In genomic region chr16:87951550-87952538, GRCh38 we compare ENCODE assay signal across 8 cellular contexts. TPM values are rescaled to one million over a fixed set of nuclear protein-coding genes. Genes with fewer than 3 reads are reported as not detected.
DNase-seq lines count a peak whose midpoint lies in the region; ATAC-seq and TF ChIP-seq lines count a peak whose summit lies in the region.

No MANE protein-coding gene starts in this region.

- peaks cover 28% of the 10 kb centered on the region for H3K36me3 Mint-ChIP-seq in activated CD4-positive, alpha-beta T cell treated with anti-CD3 and anti-CD28 coated beads, Interleukin-2, amount 10 ng/mL, durations not matched to agents 7 days and 5 days (ENCODE audit: low read depth)

- no CpG with 5 or more reads among the region's 82 CpGs for WGBS in trophoblast cell (ENCODE audit: extremely low coverage, insufficient coverage, insufficient read length)

- POLR2A ChIA-PET in activated CD4-positive, alpha-beta T cell treated with anti-CD3 and anti-CD28 coated beads, Interleukin-2, amount 10 ng/mL, durations not matched to agents 7 days and 5 days (lab: Charles Lee): interaction anchor here (0.6 to 1.2 kb wide), 3 partner anchors 9 to 1603 kb away, joined by 3 to 4 read pairs (median 3); no protein-coding TSS in a partner anchor

- H3K18ac ChIP-seq in trophoblast cell (ENCODE audit: low read length): peak overlapping the region; percentile 95

- peak overlapping the region; percentile 91 for H3K27ac ChIP-seq in trophoblast cell (ENCODE audit: low read depth, low read length)

- H3K9me3 Mint-ChIP-seq in activated CD4-positive, alpha-beta T cell treated with anti-CD3 and anti-CD28 coated beads, Interleukin-2, amount 10 ng/mL, durations not matched to agents 7 days and 5 days: peaks cover 2% of the 10 kb centered on the region

- H3K27me3 ChIP-seq in trophoblast cell (ENCODE audit: insufficient read depth, low read length): no peaks in the 10 kb centered on the region

- H3K4me2 ChIP-seq in trophoblast cell (ENCODE audit: low read length): peak overlapping the region; percentile 94

- no peaks in the 10 kb centered on the region for H3K27me3 Mint-ChIP-seq in activated CD4-positive, alpha-beta T cell treated with anti-CD3 and anti-CD28 coated beads, Interleukin-2, amount 10 ng/mL, durations not matched to agents 7 days and 5 days

- H3K36me3 ChIP-seq in trophoblast cell (ENCODE audit: control insufficient read depth in 1 of 2, insufficient read depth in 2 of 2, low read length in 2 of 2): peaks cover 13 to 14% of the 10 kb centered on the region in 2 experiments

- no peaks in the 10 kb centered on the region for H3K9me3 ChIP-seq in trophoblast cell (ENCODE audit: insufficient read depth, low read depth, low read length)

- peak overlapping the region; percentile 93 for H4K12ac ChIP-seq in trophoblast cell (ENCODE audit: low read depth, low read length)

- ATAC-seq in Right ventricle myocardium inferior (no peak), HG03139 (IDR thresholded peaks at IDR 0.05; ENCODE audit: unreplicated experiment) (peak; percentile 6)

- peak overlapping the region; percentile 66 to 94 for H3K4me3 ChIP-seq in foreskin fibroblast (ENCODE audit: low read depth in 1 of 2, low read length in 2 of 2)
- peak overlapping the region; percentile 90 for H3K4me3 ChIP-seq in trophoblast cell (ENCODE audit: low read depth, low read length)

- H2BK120ac ChIP-seq in trophoblast cell (ENCODE audit: insufficient read depth, low read length, poor library complexity): peak overlapping the region; percentile 93

- peak overlapping the region; percentile 100 for H3K4ac ChIP-seq in trophoblast cell (ENCODE audit: low read depth, low read length)

- peaks cover 26 to 30% of the 10 kb centered on the region in 2 experiments for H3K4me1 ChIP-seq in trophoblast cell (ENCODE audit: control insufficient read depth in 1 of 2, insufficient read depth in 2 of 2, low read length in 2 of 2)

- H3K9ac ChIP-seq in trophoblast cell (ENCODE audit: low read length): peak overlapping the region; percentile 100

- intact Hi-C loops in cardiac septum (cut with DNase I): no loop called here
- intact Hi-C loops in Right ventricle myocardium inferior (cut with DNase I): no loop called here

- H3K4me3 Mint-ChIP-seq in activated CD4-positive, alpha-beta T cell treated with anti-CD3 and anti-CD28 coated beads, Interleukin-2, amount 10 ng/mL, durations not matched to agents 7 days and 5 days: peak overlapping the region; percentile 91

- H3K79me1 ChIP-seq in trophoblast cell (ENCODE audit: low read length): peaks cover 27% of the 10 kb centered on the region

- peak overlapping the region; percentile 26 for H2BK12ac ChIP-seq in trophoblast cell (ENCODE audit: low read length)

- CTCF ChIA-PET in activated CD4-positive, alpha-beta T cell treated with anti-CD3 and anti-CD28 coated beads, Interleukin-2, amount 10 ng/mL, durations not matched to agents 7 days and 5 days (lab: Charles Lee): interaction anchor here (0.8 to 3.7 kb wide), 8 partner anchors 11 to 173 kb away, joined by 3 to 25 read pairs (median 4); no protein-coding TSS in a partner anchor

- H3K14ac ChIP-seq in trophoblast cell (ENCODE audit: low read length): peak overlapping the region; percentile 99

- H4K91ac ChIP-seq in trophoblast cell (ENCODE audit: low read depth, low read length): peak overlapping the region; percentile 98

- peak overlapping the region; percentile 54 for H3K23ac ChIP-seq in trophoblast cell (ENCODE audit: low read length)

- TF ChIP-seq CTCF in foreskin fibroblast (IDR thresholded peaks at IDR 0.05; ENCODE audit: low read depth, low read length): no peak

- H2AFZ ChIP-seq in trophoblast cell (ENCODE audit: insufficient read depth, low read length, poor library complexity): peak overlapping the region; percentile 82

- H3K79me2 ChIP-seq in trophoblast cell (ENCODE audit: control insufficient read depth, insufficient read depth, low read length, poor library complexity): peaks cover 15% of the 10 kb centered on the region

- peak overlapping the region; percentile 98 for H2AK5ac ChIP-seq in trophoblast cell (ENCODE audit: low read length)

- peak overlapping the region; percentile 91 for H3K27ac Mint-ChIP-seq in activated CD4-positive, alpha-beta T cell treated with anti-CD3 and anti-CD28 coated beads, Interleukin-2, amount 10 ng/mL, durations not matched to agents 7 days and 5 days

- peaks cover 79% of the 10 kb centered on the region for H3K4me1 Mint-ChIP-seq in activated CD4-positive, alpha-beta T cell treated with anti-CD3 and anti-CD28 coated beads, Interleukin-2, amount 10 ng/mL, durations not matched to agents 7 days and 5 days

- H2BK5ac ChIP-seq in trophoblast cell (ENCODE audit: low read depth, low read length, poor library complexity): peak overlapping the region; percentile 96

- in situ Hi-C loops in KBM-7 (cut with MboI; ENCODE audit: low pct_unique_long_range_greater_than_20kb, low sequenced_read_pairs): no loop called here

- peak overlapping the region; percentile 96 for H4K8ac ChIP-seq in trophoblast cell (ENCODE audit: low read depth, low read length)

- DNase-seq in cardiac septum (ENCODE audit: low spot score) (peak; percentile 84), Right ventricle myocardium inferior (ENCODE audit: missing footprints) (no peak), foreskin fibroblast (peak in 1 of 2 donors; percentile 31), trophoblast cell (peak in 1 of 2 donors; percentile 31), NCI-H1436 (lab: John Stamatoyannopoulos, UW) (no peak), KBM-7 (no peak)
- DNase-seq in activated CD4-positive, alpha-beta T cell treated with anti-CD3 and anti-CD28 coated beads, Interleukin-2, amount 10 ng/mL, durations not matched to agents 7 days and 5 days: peak; percentile 21

RNA-seq across cellular contexts. Expression of gene BANP, which starts 0.6 kb away (rescaled TPM):
- total RNA-seq in cardiac septum: 18.4 TPM
- 12.8 TPM for total RNA-seq in Right ventricle myocardium inferior
- 10 to 100 TPM; 43.2 to 45.5 TPM for total RNA-seq in activated CD4-positive, alpha-beta T cell treated with anti-CD3 and anti-CD28 coated beads, Interleukin-2, amount 10 ng/mL, durations not matched to agents 7 days and 5 days
- polyA plus RNA-seq in trophoblast cell (2013): 30.9 and 33.0 TPM in 2 replicates

RNA-seq across cellular contexts. Expression of gene CA5A, which starts 15.5 kb away (rescaled TPM):
- total RNA-seq in cardiac septum (not detected), Right ventricle myocardium inferior (not detected)
- not detected for total RNA-seq in activated CD4-positive, alpha-beta T cell treated with anti-CD3 and anti-CD28 coated beads, Interleukin-2, amount 10 ng/mL, durations not matched to agents 7 days and 5 days
- not detected in 2 replicates for polyA plus RNA-seq in trophoblast cell (2013)

Comparison
In these comparisons a context has a peak if more than half of its experiments do, and no peak if none do; other contexts are left out.
1. DNase-seq: peak in cardiac septum (single experiment) and activated CD4-positive, alpha-beta T cell treated with anti-CD3 and anti-CD28 coated beads, Interleukin-2, amount 10 ng/mL, durations not matched to agents 7 days and 5 days (single experiment); none in Right ventricle myocardium inferior (single experiment), NCI-H1436 (single experiment) and KBM-7 (single experiment).